In genomic region chr4:41257901-41258300, GRCh38 we compare ENCODE assay signal across 9 cellular contexts. TPM values are rescaled to one million over a fixed set of nuclear protein-coding genes. Genes with fewer than 3 reads are reported as not detected.
A peak's percentile ranks its signal among the peaks of the same experiment; 100 is the strongest.
DNase-seq lines count a peak whose midpoint lies in the region; ATAC-seq, FAIRE-seq and TF ChIP-seq lines count a peak whose summit lies in the region.
"Had no signal": no experiment of that assay in that cellular context is flagged by ENCODE, and none has a peak within 500 bp of the region (broad histone marks: within the 10 kb centered on the region; RNA-seq: fewer than 3 reads in every experiment).

No MANE protein-coding gene starts in this region.

- no peaks in the 10 kb centered on the region for H3K9me3 ChIP-seq in heart left ventricle
- no peaks in the 10 kb centered on the region for H3K9me3 ChIP-seq in astrocyte (ENCODE audit: insufficient read depth, low read depth, low read length)
- H3K9me3 ChIP-seq in lower lobe of right lung: no peaks in the 10 kb centered on the region

- peak overlapping the region in 11 of 12 donors; percentile 42 to 67 (median 55) for H3K4me3 ChIP-seq in heart left ventricle
- H3K4me3 ChIP-seq in astrocyte (ENCODE audit: insufficient read depth, low read depth, low read length): peak overlapping the region; percentile 80
- H3K4me3 ChIP-seq in lower lobe of right lung: peak overlapping the region; percentile 56
- H3K4me3 ChIP-seq in urinary bladder (ENCODE audit: low read depth, low read length): peak overlapping the region; percentile 47

- no peak for FAIRE-seq in astrocyte (lab: Jason Lieb, UNC)

- TF ChIP-seq CTCF in heart left ventricle (IDR thresholded peaks at IDR 0.05) (no peak), astrocyte (IDR thresholded peaks at IDR 0.05; ENCODE audit: insufficient read depth, low read depth, low read length) (no peak), lower lobe of right lung (IDR thresholded peaks at IDR 0.05) (no peak)

- peaks cover 4 to 43% (median 13%) of the 10 kb centered on the region in 9 donors for H3K27me3 ChIP-seq in heart left ventricle
- H3K27me3 ChIP-seq in astrocyte (ENCODE audit: insufficient read depth, low read length): no peaks in the 10 kb centered on the region
- H3K27me3 ChIP-seq in lower lobe of right lung (ENCODE audit: low read depth): peaks cover 45% of the 10 kb centered on the region

- DNase-seq in heart left ventricle: no peak
- no peak for DNase-seq in Right ventricle myocardium superior
- DNase-seq in astrocyte (ENCODE audit: low read depth): no peak
- no peak for DNase-seq in lower lobe of right lung
- no peak for DNase-seq in T-helper 9 cell
- no peak for DNase-seq in activated gamma-delta T cell (lab: John Stamatoyannopoulos, UW)
- DNase-seq: Karpas-422 had no signal

- H3K79me2 ChIP-seq in astrocyte (ENCODE audit: insufficient read depth, low read length): peaks cover 29% of the 10 kb centered on the region

- peak overlapping the region; percentile 84 for H3K4me2 ChIP-seq in astrocyte (ENCODE audit: low read length)

- H3K27me3 Mint-ChIP-seq in astrocyte (ENCODE audit: low read depth, unreplicated experiment): no peaks in the 10 kb centered on the region

- peak overlapping the region; percentile 96 for H3K4me3 Mint-ChIP-seq in astrocyte (ENCODE audit: unreplicated experiment)

- H3K4me1 ChIP-seq in heart left ventricle (peaks cover 3 to 23% (median 14%) of the 10 kb centered on the region in 12 donors), astrocyte (ENCODE audit: insufficient read depth, low read length) (peaks cover 17% of the 10 kb centered on the region), lower lobe of right lung (peaks cover 16% of the 10 kb centered on the region), urinary bladder (ENCODE audit: insufficient read depth) (peaks cover 8% of the 10 kb centered on the region)

- H3K27ac ChIP-seq in heart left ventricle: no peak overlapping the region
- no peak overlapping the region for H3K27ac ChIP-seq in astrocyte (ENCODE audit: low read depth, low read length)
- H3K27ac ChIP-seq in lower lobe of right lung: no peak overlapping the region
- no peak overlapping the region for H3K27ac ChIP-seq in urinary bladder (ENCODE audit: low read depth)

- TF ChIP-seq POLR2A in heart left ventricle (IDR thresholded peaks at IDR 0.05): no peak

- peaks cover 24% of the 10 kb centered on the region for H3K36me3 Mint-ChIP-seq in astrocyte (ENCODE audit: low read depth, unreplicated experiment)

- peaks cover 25% of the 10 kb centered on the region for H3K4me1 Mint-ChIP-seq in astrocyte (ENCODE audit: low read depth, unreplicated experiment)

- H4K20me1 ChIP-seq in astrocyte (ENCODE audit: insufficient read depth, low read length): peaks cover 44% of the 10 kb centered on the region

- no peaks in the 10 kb centered on the region for H3K9me3 Mint-ChIP-seq in astrocyte (ENCODE audit: unreplicated experiment)

- ATAC-seq in heart left ventricle (no peak), Right ventricle myocardium superior (ENCODE audit: poor library complexity) (no peak), lower lobe of right lung (no peak), GM21529 (IDR thresholded peaks at IDR 0.05; ENCODE audit: unreplicated experiment) (no peak)

- WGBS in heart left ventricle, 4 donors: 24 to 41% (median 31%) methylated on average over 11 of the region's 11 CpGs
- WGBS in urinary bladder: 51% methylated on average over 11 of the region's 11 CpGs

- intact Hi-C loops in heart left ventricle (cut with DNase I): loop anchor here in 3 of 10 donors (5.0 to 10.0 kb wide), 2 partner anchors 627 to 629 kb away; no protein-coding TSS in a partner anchor
- intact Hi-C loops in Right ventricle myocardium superior (cut with DNase I): no loop called here
- intact Hi-C loops in lower lobe of right lung (cut with DNase I): no loop called here

- H3K36me3 ChIP-seq in heart left ventricle (peaks cover 0 to 12% (median 0%) of the 10 kb centered on the region in 9 donors), astrocyte (ENCODE audit: insufficient read depth, low read length) (peaks cover 36% of the 10 kb centered on the region), lower lobe of right lung (no peaks in the 10 kb centered on the region), urinary bladder (ENCODE audit: insufficient read depth) (no peaks in the 10 kb centered on the region)

- peak overlapping the region; percentile 87 for H3K9ac ChIP-seq in astrocyte (ENCODE audit: low read length)

- H3K27ac Mint-ChIP-seq in astrocyte (ENCODE audit: unreplicated experiment): peak overlapping the region; percentile 3

- peak overlapping the region; percentile 33 for H2AFZ ChIP-seq in astrocyte (ENCODE audit: low read depth, low read length)

RNA-seq across cellular contexts. Expression of gene UCHL1, which starts 1.2 kb away (rescaled TPM):
- total RNA-seq in heart left ventricle (10 to 100 TPM in 7 of 9 donors, 1 to 10 TPM in 2; 2.8 to 81.8 (median 18.6) TPM), Right ventricle myocardium superior (9.5 TPM), astrocyte (1,149 and 1,154 TPM in 2 replicates), lower lobe of right lung (8.4 TPM), urinary bladder (37.2 TPM)
- polyA plus RNA-seq in heart left ventricle (10 to 100 TPM; 10.3 to 15.6 TPM), urinary bladder (81.6 TPM)

RNA-seq across cellular contexts. Expression of gene APBB2, which starts 43.6 kb away (rescaled TPM):
- total RNA-seq in heart left ventricle: 10 to 100 TPM; 19.1 to 39.1 (median 32.1) TPM
- 1 to 10 TPM; 8.6 to 9.4 TPM for polyA plus RNA-seq in heart left ventricle
- total RNA-seq in Right ventricle myocardium superior: 22.5 TPM
- total RNA-seq in astrocyte: 172 and 173 TPM in 2 replicates
- 59.3 TPM for total RNA-seq in lower lobe of right lung
- total RNA-seq in urinary bladder: 67.8 TPM
- 20.6 TPM for polyA plus RNA-seq in urinary bladder

Comparison
In these comparisons a context has a peak if more than half of its experiments do, and no peak if none do; other contexts are left out.
1. RNA of gene UCHL1, which starts 1.2 kb away (total RNA-seq): 1,149 to 1,154 TPM in astrocyte; 37.2 TPM in urinary bladder (single experiment), 2.8 to 81.8 TPM in heart left ventricle, 9.5 TPM in Right ventricle myocardium superior (single experiment) and 8.4 TPM in lower lobe of right lung (single experiment); every median in the first group is over 10 times any median in the second.
2. Peak in every context shown above with its lines, with median percentiles within 50 percentile points of each other: H3K4me3 ChIP-seq.